In genomic region chr4:2263701-2264321, GRCh38 we compare ENCODE assay signal across 10 cellular contexts. TPM values are rescaled to one million over a fixed set of nuclear protein-coding genes. Genes with fewer than 3 reads are reported as not detected.
DNase-seq lines count a peak whose midpoint lies in the region; ATAC-seq and TF ChIP-seq lines count a peak whose summit lies in the region.
"Had no signal": no experiment of that assay in that cellular context is flagged by ENCODE, and none has a peak within 500 bp of the region (broad histone marks: within the 10 kb centered on the region; RNA-seq: fewer than 3 reads in every experiment).

No MANE protein-coding gene starts in this region.

- H3K9me3 ChIP-seq in osteoblast (ENCODE audit: low read depth, low read length), result no peaks in the 10 kb centered on the region

- no peaks in the 10 kb centered on the region for H3K9me3 Mint-ChIP-seq in central memory CD8-positive, alpha-beta T cell

- H3K4me3 ChIP-seq in osteoblast (ENCODE audit: insufficient read depth, low read length), result no peak overlapping the region

- ATAC-seq in central memory CD8-positive, alpha-beta T cell (replicated peaks; ENCODE audit: extremely low read depth, poor library complexity, severe bottlenecking), result no peak
- no peak for ATAC-seq in GM21526 (IDR thresholded peaks at IDR 0.05; ENCODE audit: low FRiP score, unreplicated experiment)
- ATAC-seq: sciatic nerve had no signal

- H3K4me1 ChIP-seq in osteoblast (ENCODE audit: insufficient read depth, low read length), result peaks cover 24% of the 10 kb centered on the region

- no peaks in the 10 kb centered on the region for H3K27me3 ChIP-seq in osteoblast (ENCODE audit: insufficient read depth, low read length)

- DNase-seq in ELF-1 (ENCODE audit: low read depth, low spot score) (peak; percentile 32), NCI-H2029 (lab: John Stamatoyannopoulos, UW) (peak; percentile 30), osteoblast (ENCODE audit: insufficient read length, low spot score, missing footprints) (peak; percentile 17), NOMO-1 treated with DMSO at 0.1 percent for 48 hours (lab: John Stamatoyannopoulos, UW; ENCODE audit: unreplicated experiment) (no peak), DMS 273 (lab: John Stamatoyannopoulos, UW; ENCODE audit: unreplicated experiment) (no peak)
- DNase-seq in central memory CD8-positive, alpha-beta T cell (ENCODE audit: low spot score in 2 of 2), result no peak
- DNase-seq: amygdala, GDM1 had no signal

- H3K27ac ChIP-seq in osteoblast (ENCODE audit: low read depth, low read length), result no peak overlapping the region

- peak overlapping the region; percentile 76 for H3K27ac Mint-ChIP-seq in central memory CD8-positive, alpha-beta T cell (ENCODE audit: low read depth)

- no peaks in the 10 kb centered on the region for H3K27me3 Mint-ChIP-seq in central memory CD8-positive, alpha-beta T cell

- no peak overlapping the region for H2AFZ ChIP-seq in osteoblast (ENCODE audit: low read length)

- H3K79me2 ChIP-seq in osteoblast (ENCODE audit: insufficient read depth, low read length), result peaks cover 25% of the 10 kb centered on the region

- H3K4me2 ChIP-seq in osteoblast (ENCODE audit: insufficient read depth, low read length), result no peak overlapping the region

- H3K36me3 ChIP-seq in osteoblast (ENCODE audit: insufficient read depth, low read length), result no peaks in the 10 kb centered on the region

- peak overlapping the region; percentile 75 for H3K4me3 Mint-ChIP-seq in central memory CD8-positive, alpha-beta T cell

- H3K4me1 Mint-ChIP-seq in central memory CD8-positive, alpha-beta T cell, result no peaks in the 10 kb centered on the region

- TF ChIP-seq CTCF in osteoblast (IDR thresholded peaks at IDR 0.05; ENCODE audit: extremely low read depth, low read depth, low read length), result no peak

- H4K20me1 ChIP-seq in osteoblast (ENCODE audit: insufficient read depth, low read length), result peaks cover 18% of the 10 kb centered on the region

- peaks cover 16% of the 10 kb centered on the region for H3K36me3 Mint-ChIP-seq in central memory CD8-positive, alpha-beta T cell (ENCODE audit: insufficient read depth)

RNA-seq across cellular contexts. Expression of gene MXD4, which starts 1.9 kb away (rescaled TPM):
- 53.3 and 56.8 TPM in 2 replicates for total RNA-seq in osteoblast

RNA-seq across cellular contexts. Expression of gene HAUS3, which starts 21.9 kb away (rescaled TPM):
- 8.7 and 9.7 TPM in 2 replicates for total RNA-seq in osteoblast

RNA-seq across cellular contexts. Expression of gene POLN, which starts 21.9 kb away (rescaled TPM):
- 2.9 and 4.1 TPM in 2 replicates for total RNA-seq in osteoblast

Comparison
In these comparisons a context has a peak if more than half of its experiments do, and no peak if none do; other contexts are left out.
1. DNase-seq: peak in ELF-1 (single experiment), NCI-H2029 (single experiment) and osteoblast (single experiment); none in central memory CD8-positive, alpha-beta T cell (0 of 2), NOMO-1 treated with DMSO at 0.1 percent for 48 hours (single experiment) and DMS 273 (single experiment).